Comparison of ENCODE assay signal across 9 cellular contexts in the genomic region with DNA sequence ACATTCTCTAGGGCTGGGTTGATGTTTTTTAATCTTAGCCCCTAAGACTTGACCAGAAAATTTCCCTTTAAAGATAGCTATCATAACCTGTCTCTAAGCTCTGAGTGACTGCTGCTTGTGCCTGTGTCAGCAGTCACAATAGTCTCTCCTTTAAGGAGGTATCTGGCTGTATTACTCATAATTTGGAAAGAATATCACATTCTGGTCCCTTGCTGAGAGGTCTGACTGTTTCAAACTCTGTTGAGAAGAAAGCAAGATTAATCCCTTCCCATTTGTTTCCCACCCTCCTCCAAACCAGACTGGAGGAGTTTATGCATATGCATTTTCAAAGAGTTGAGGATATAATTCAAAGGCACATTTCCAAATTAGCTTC. TPM values are rescaled to one million over a fixed set of nuclear protein-coding genes. Genes with fewer than 3 reads are reported as not detected.
A peak's percentile ranks its signal among the peaks of the same experiment; 100 is the strongest.
DNase-seq lines count a peak whose midpoint lies in the region; ATAC-seq, FAIRE-seq and TF ChIP-seq lines count a peak whose summit lies in the region.
"Had no signal": no experiment of that assay in that cellular context is flagged by ENCODE, and none has a peak within 500 bp of the region (broad histone marks: within the 10 kb centered on the region; RNA-seq: fewer than 3 reads in every experiment).

No MANE protein-coding gene starts in this region.

- TF ChIP-seq CTCF in type B pancreatic cell (conservative IDR thresholded peaks at IDR 0.05) (no peak), D721Med (IDR thresholded peaks at IDR 0.05; ENCODE audit: insufficient read depth, missing control alignments) (no peak)

- H3K27me3 Mint-ChIP-seq in activated T-cell treated with anti-CD3 and anti-CD28 coated beads, Interleukin-2, amount 50 U/mL, for 4 hours (ENCODE audit: low read depth), result peaks cover 53% of the 10 kb centered on the region
- H3K27me3 Mint-ChIP-seq in type B pancreatic cell, result peaks cover 65% of the 10 kb centered on the region

- no peaks in the 10 kb centered on the region for H3K36me3 Mint-ChIP-seq in activated T-cell treated with anti-CD3 and anti-CD28 coated beads, Interleukin-2, amount 50 U/mL, for 4 hours (ENCODE audit: insufficient read depth)
- no peaks in the 10 kb centered on the region for H3K36me3 Mint-ChIP-seq in type B pancreatic cell

- no peaks in the 10 kb centered on the region for H3K9me3 Mint-ChIP-seq in activated T-cell treated with anti-CD3 and anti-CD28 coated beads, Interleukin-2, amount 50 U/mL, for 4 hours
- no peaks in the 10 kb centered on the region for H3K9me3 Mint-ChIP-seq in type B pancreatic cell

- peaks cover 3% of the 10 kb centered on the region for H3K36me3 ChIP-seq in adipocyte (ENCODE audit: control insufficient read depth, insufficient read depth, low read length, severe bottlenecking)

- FAIRE-seq in D721Med (lab: Jason Lieb, UNC), result no peak

- peak in 1 of 2 donors; percentile 23 for ATAC-seq in activated T-cell treated with anti-CD3 and anti-CD28 coated beads, Interleukin-2, amount 50 U/mL, for 4 hours
- ATAC-seq in HG02759 (IDR thresholded peaks at IDR 0.05; ENCODE audit: unreplicated experiment), result no peak

- peak overlapping the region; percentile 60 for H3K4me3 Mint-ChIP-seq in activated T-cell treated with anti-CD3 and anti-CD28 coated beads, Interleukin-2, amount 50 U/mL, for 4 hours
- H3K4me3 Mint-ChIP-seq in type B pancreatic cell, result peak overlapping the region; percentile 87

- peaks cover 29% of the 10 kb centered on the region for H3K4me1 ChIP-seq in adipocyte (ENCODE audit: control insufficient read depth, insufficient read depth, low read length)

- peak overlapping the region; percentile 88 for H3K9ac ChIP-seq in adipocyte (ENCODE audit: low read length)

- peaks cover 16% of the 10 kb centered on the region for H3K4me1 Mint-ChIP-seq in activated T-cell treated with anti-CD3 and anti-CD28 coated beads, Interleukin-2, amount 50 U/mL, for 4 hours (ENCODE audit: low read depth)
- H3K4me1 Mint-ChIP-seq in type B pancreatic cell (ENCODE audit: unreplicated experiment), result peaks cover 29% of the 10 kb centered on the region

- H3K9me3 ChIP-seq in adipocyte (ENCODE audit: control insufficient read depth, low read length), result no peaks in the 10 kb centered on the region

- H3K4me3 ChIP-seq in adipocyte (ENCODE audit: low read length), result peak overlapping the region; percentile 96

- no peaks in the 10 kb centered on the region for H3K27me3 ChIP-seq in adipocyte (replicated peaks; ENCODE audit: control insufficient read depth, insufficient read depth, low read length)

- no peak overlapping the region for H3K27ac Mint-ChIP-seq in type B pancreatic cell

- no peak for DNase-seq in activated T-cell treated with anti-CD3 and anti-CD28 coated beads, Interleukin-2, amount 50 U/mL, for 4 hours
- DNase-seq in activated T-cell treated with anti-CD3 and anti-CD28 coated beads, Interleukin-2, amount 50 U/mL, for 1 hour, result no peak
- no peak for DNase-seq in adipocyte (ENCODE audit: low read depth)
- peak; percentile 45 for DNase-seq in kidney tubule cell (ENCODE audit: low spot score)
- no peak for DNase-seq in type B pancreatic cell (ENCODE audit: extremely low spot score, unreplicated experiment)
- no peak for DNase-seq in D721Med (ENCODE audit: insufficient read length, low spot score)
- no peak for DNase-seq in activated CD4-positive, alpha-beta T cell treated with anti-CD3 and anti-CD28 coated beads, Interleukin-2, amount 50 U/mL, for 48 hours

RNA-seq across cellular contexts. Expression of a gene that starts 2.3 kb away (rescaled TPM):
- not detected for total RNA-seq in activated T-cell treated with anti-CD3 and anti-CD28 coated beads, Interleukin-2, amount 50 U/mL, for 4 hours
- 2.3 TPM in 1 of 2 replicates, not detected in the other for total RNA-seq in type B pancreatic cell (ENCODE audit: low replicate concordance)
- total RNA-seq: dermis microvascular lymphatic vessel endothelial cell had no signal
